Comparison of ENCODE assay signal across 35 cellular contexts in the genomic region with DNA sequence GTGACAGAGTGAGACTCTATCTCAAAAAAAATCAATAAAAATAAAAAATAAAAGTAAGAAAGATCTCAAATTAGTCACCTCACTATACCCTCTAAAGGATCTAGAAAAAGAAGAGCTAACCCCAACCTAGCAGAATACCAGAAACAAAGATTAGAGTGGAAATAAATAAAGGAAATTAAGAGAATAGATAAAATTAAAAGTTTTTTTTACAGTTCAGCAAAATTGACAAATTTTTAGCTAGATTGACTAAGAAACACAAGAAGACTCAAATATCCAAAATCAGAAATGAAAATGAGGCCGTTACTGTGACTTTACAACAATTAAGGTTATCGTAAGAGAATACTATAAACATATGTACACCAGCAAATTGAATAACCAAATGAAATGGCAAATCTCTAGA.
"Had no signal": no experiment of that assay in that cellular context is flagged by ENCODE, and none has a peak within 500 bp of the region (broad histone marks: within the 10 kb centered on the region; RNA-seq: fewer than 3 reads in every experiment).

No MANE protein-coding gene starts in this region.

- DNase-seq: Karpas-422, Kasumi-1, MG63, MM.1S, MV-4-11, NCI-H1048, NCI-H1092, NCI-H1092 treated with DMSO at 0.1 percent for 48 hours, NCI-H1105, NCI-H1105 treated with DMSO at 0.1 percent for 48 hours, NCI-H1417, NCI-H1417 treated with DMSO at 0.1 percent for 48 hours, NCI-H1436, NCI-H1436 treated with DMSO at 0.1 percent for 48 hours, NCI-H146, NCI-H1694, NCI-H1694 treated with DMSO at 0.1 percent for 48 hours, NCI-H187, NCI-H187 treated with DMSO at 0.1 percent for 48 hours, NCI-H1930, NCI-H2029, NCI-H2029 treated with DMSO at 0.1 percent for 48 hours, NCI-H2081, NCI-H2081 treated with DMSO at 0.1 percent for 48 hours, NCI-H2107, NCI-H2171, NCI-H2171 treated with DMSO at 0.1 percent for 48 hours, NCI-H2227 treated with DMSO at 0.1 percent for 48 hours, NCI-H226, NCI-H345, NCI-H446, NCI-H446 treated with DMSO at 0.1 percent for 48 hours, NCI-H510A, NCI-H510A treated with DMSO at 0.1 percent for 48 hours, NCI-H524 had no signal

- H3K4me3 ChIP-seq: MG63 had no signal

- H3K9me3 ChIP-seq: MG63 had no signal

- H3K27me3 ChIP-seq: MG63 had no signal
